ENCODE assay signal across 7 cellular contexts in genomic region chr5:75567710-75568109, GRCh38. TPM values are rescaled to one million over a fixed set of nuclear protein-coding genes. Genes with fewer than 3 reads are reported as not detected.
DNase-seq lines count a peak whose midpoint lies in the region; ATAC-seq lines count a peak whose summit lies in the region.

No MANE protein-coding gene starts in this region.

- H3K4me2 ChIP-seq in mesendoderm (ENCODE audit: low read length): no peak overlapping the region

- H3K4me1 ChIP-seq in mesendoderm (ENCODE audit: control insufficient read depth, low read depth, low read length): no peaks in the 10 kb centered on the region

- no peak overlapping the region for H3K4ac ChIP-seq in mesendoderm (ENCODE audit: low read depth, low read length)

- no peak overlapping the region for H3K27ac ChIP-seq in mesendoderm (ENCODE audit: low read depth, low read length)

- H3K27me3 Mint-ChIP-seq in activated CD8-positive, alpha-beta T cell treated with anti-CD3 and anti-CD28 coated beads, Interleukin-2, amount 10 ng/mL, durations not matched to agents 7 days and 5 days (ENCODE audit: low read depth): no peaks in the 10 kb centered on the region

- H4K5ac ChIP-seq in mesendoderm (ENCODE audit: low read length): no peak overlapping the region

- POLR2A ChIA-PET in activated CD8-positive, alpha-beta T cell treated with anti-CD3 and anti-CD28 coated beads, Interleukin-2, amount 10 ng/mL, durations not matched to agents 7 days and 5 days (lab: Charles Lee): interaction anchor here (0.5 to 0.7 kb wide), 3 partner anchors 56 to 526 kb away, joined by 3 read pairs; partner anchors contain the start of genes CERT1 and POLK

- H2AK5ac ChIP-seq in mesendoderm (ENCODE audit: low read length): no peak overlapping the region

- H3K4me3 ChIP-seq in mesendoderm (ENCODE audit: low read length): no peak overlapping the region

- H3K27ac Mint-ChIP-seq in activated CD8-positive, alpha-beta T cell treated with anti-CD3 and anti-CD28 coated beads, Interleukin-2, amount 10 ng/mL, durations not matched to agents 7 days and 5 days: no peak overlapping the region

- no peak overlapping the region for H3K23ac ChIP-seq in mesendoderm (ENCODE audit: low read length)

- no peaks in the 10 kb centered on the region for H3K79me1 ChIP-seq in mesendoderm (ENCODE audit: low read length)

- DNase-seq in activated CD8-positive, alpha-beta T cell treated with anti-CD3 and anti-CD28 coated beads, Interleukin-2, amount 10 ng/mL, durations not matched to agents 7 days and 5 days: no peak
- DNase-seq in mesendoderm (peak; percentile 26), NCI-H1930 (lab: John Stamatoyannopoulos, UW) (no peak), DMS153 treated with DMSO at 0.1 percent for 48 hours (lab: John Stamatoyannopoulos, UW; ENCODE audit: unreplicated experiment) (no peak)

- no peak overlapping the region for H3K4me3 Mint-ChIP-seq in activated CD8-positive, alpha-beta T cell treated with anti-CD3 and anti-CD28 coated beads, Interleukin-2, amount 10 ng/mL, durations not matched to agents 7 days and 5 days

- no peak overlapping the region for H4K8ac ChIP-seq in mesendoderm (ENCODE audit: low read depth, low read length)

- H3K79me2 ChIP-seq in mesendoderm (ENCODE audit: control insufficient read depth, insufficient read depth, low read length): no peaks in the 10 kb centered on the region

- no peaks in the 10 kb centered on the region for H3K27me3 ChIP-seq in mesendoderm (ENCODE audit: insufficient read depth, low read length, poor library complexity)

- ATAC-seq in GM18858 (IDR thresholded peaks at IDR 0.05; ENCODE audit: unreplicated experiment) (peak; percentile 35), HG03066 (IDR thresholded peaks at IDR 0.05; ENCODE audit: low read depth, unreplicated experiment) (peak; percentile 55), HG03175 (IDR thresholded peaks at IDR 0.05; ENCODE audit: unreplicated experiment) (no peak)
- peak; percentile 47 for ATAC-seq in activated CD8-positive, alpha-beta T cell treated with anti-CD3 and anti-CD28 coated beads, Interleukin-2, amount 10 ng/mL, durations not matched to agents 7 days and 5 days

- no peak overlapping the region for H2BK15ac ChIP-seq in mesendoderm (replicated peaks; ENCODE audit: low read depth)

- peaks cover 24% of the 10 kb centered on the region for H3K4me1 Mint-ChIP-seq in activated CD8-positive, alpha-beta T cell treated with anti-CD3 and anti-CD28 coated beads, Interleukin-2, amount 10 ng/mL, durations not matched to agents 7 days and 5 days (ENCODE audit: low read depth)

- no peaks in the 10 kb centered on the region for H3K36me3 ChIP-seq in mesendoderm (ENCODE audit: control insufficient read depth, insufficient read depth, low read length)

- H3K18ac ChIP-seq in mesendoderm (ENCODE audit: low read length): no peak overlapping the region

- peaks cover 63% of the 10 kb centered on the region for H3K36me3 Mint-ChIP-seq in activated CD8-positive, alpha-beta T cell treated with anti-CD3 and anti-CD28 coated beads, Interleukin-2, amount 10 ng/mL, durations not matched to agents 7 days and 5 days (ENCODE audit: low read depth)

- CTCF ChIA-PET in activated CD8-positive, alpha-beta T cell treated with anti-CD3 and anti-CD28 coated beads, Interleukin-2, amount 10 ng/mL, durations not matched to agents 7 days and 5 days (lab: Charles Lee): interaction anchor here (0.9 to 2.0 kb wide), 2 partner anchors 9 to 113 kb away, joined by 5 read pairs; no protein-coding TSS in a partner anchor

- H3K9me3 Mint-ChIP-seq in activated CD8-positive, alpha-beta T cell treated with anti-CD3 and anti-CD28 coated beads, Interleukin-2, amount 10 ng/mL, durations not matched to agents 7 days and 5 days (ENCODE audit: insufficient read depth): peaks cover 23% of the 10 kb centered on the region

- H2BK5ac ChIP-seq in mesendoderm (ENCODE audit: low read length): no peak overlapping the region

- WGBS in mesendoderm (ENCODE audit: extremely low coverage, insufficient coverage, low lambda C conversion rate): no CpG with 5 or more reads among the region's 2 CpGs

- peak overlapping the region; percentile 14 for H2BK120ac ChIP-seq in mesendoderm (ENCODE audit: low read depth, low read length)

- H3K9ac ChIP-seq in mesendoderm (ENCODE audit: low read length): no peak overlapping the region

- H3K56ac ChIP-seq in mesendoderm (ENCODE audit: low read length): no peak overlapping the region

RNA-seq across cellular contexts. Expression of gene ANKDD1B, which starts 43.5 kb away (rescaled TPM):
- under 1 TPM; 0.18 to 0.32 TPM for total RNA-seq in activated CD8-positive, alpha-beta T cell treated with anti-CD3 and anti-CD28 coated beads, Interleukin-2, amount 10 ng/mL, durations not matched to agents 7 days and 5 days
- 0.04 TPM for polyA plus RNA-seq in mesendoderm (2013, experiment 1 of 2)
- polyA plus RNA-seq in mesendoderm (2013, experiment 2 of 2): 0.06 TPM

RNA-seq across cellular contexts. Expression of gene POLK, which starts 56.0 kb away (rescaled TPM):
- total RNA-seq in activated CD8-positive, alpha-beta T cell treated with anti-CD3 and anti-CD28 coated beads, Interleukin-2, amount 10 ng/mL, durations not matched to agents 7 days and 5 days: 10 to 100 TPM; 29.8 to 30.7 TPM
- 3.7 TPM for polyA plus RNA-seq in mesendoderm (2013, experiment 1 of 2)
- polyA plus RNA-seq in mesendoderm (2013, experiment 2 of 2): 3.5 TPM

RNA-seq across cellular contexts. Expression of gene CERT1, which starts 56.3 kb away (rescaled TPM):
- 10 to 100 TPM; 31.2 to 36.0 TPM for total RNA-seq in activated CD8-positive, alpha-beta T cell treated with anti-CD3 and anti-CD28 coated beads, Interleukin-2, amount 10 ng/mL, durations not matched to agents 7 days and 5 days
- 32.2 TPM for polyA plus RNA-seq in mesendoderm (2013, experiment 1 of 2)
- 31.0 TPM for polyA plus RNA-seq in mesendoderm (2013, experiment 2 of 2)
